ENCODE assay signal across 28 cellular contexts in the genomic region with DNA sequence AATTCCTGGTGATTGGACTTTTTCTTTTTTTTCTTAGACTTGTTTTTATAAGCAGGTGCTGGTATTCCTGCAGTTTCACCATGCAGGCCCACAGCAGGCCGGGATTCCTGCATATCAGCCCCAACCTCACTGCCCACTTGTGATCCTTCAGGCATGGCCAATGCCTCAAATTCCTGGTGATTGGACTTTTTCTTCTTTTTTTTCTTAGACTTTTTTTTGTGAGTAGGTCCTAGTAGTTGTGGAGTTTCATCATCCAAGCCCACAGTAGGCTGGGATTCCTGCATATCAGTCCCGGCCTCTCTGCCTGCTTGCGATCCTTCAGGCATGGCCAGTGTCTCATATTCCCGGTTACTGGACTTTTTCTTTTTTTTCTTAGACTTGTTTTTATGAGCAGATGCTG. TPM values are rescaled to one million over a fixed set of nuclear protein-coding genes. Genes with fewer than 3 reads are reported as not detected.
DNase-seq lines count a peak whose midpoint lies in the region; ATAC-seq and TF ChIP-seq lines count a peak whose summit lies in the region.
"Had no signal": no experiment of that assay in that cellular context is flagged by ENCODE, and none has a peak within 500 bp of the region (broad histone marks: within the 10 kb centered on the region; RNA-seq: fewer than 3 reads in every experiment).

No MANE protein-coding gene starts in this region.

- H3K9me2 ChIP-seq in GM23338 (ENCODE audit: insufficient read depth), result no peaks in the 10 kb centered on the region

- no peak for TF ChIP-seq POLR2A in spleen (IDR thresholded peaks at IDR 0.05)

- H3K27ac ChIP-seq in BLaER1 (peak overlapping the region; percentile 93), GM23338 (ENCODE audit: low read depth) (peak overlapping the region; percentile 45; the same call in 1 of the 2 replicates), coronary artery (no peak overlapping the region), spleen (no peak overlapping the region)
- H3K27ac ChIP-seq: breast epithelium, KMS-11, ovary, skin epidermis, stomach, uterus had no signal

- peaks cover 53% of the 10 kb centered on the region for H3K79me2 ChIP-seq in GM23338 (replicated peaks; ENCODE audit: insufficient read depth)

- H4K20me1 ChIP-seq in BLaER1 (peaks cover 39% of the 10 kb centered on the region), GM23338 (replicated peaks; ENCODE audit: insufficient read depth) (peaks cover 9% of the 10 kb centered on the region)

- H3K36me3 ChIP-seq in BLaER1 (peaks cover 66% of the 10 kb centered on the region), GM23338 (ENCODE audit: insufficient read depth) (peaks cover 35% of the 10 kb centered on the region), spleen (peaks cover 3 to 71% (median 55%) of the 10 kb centered on the region in 6 donors)
- H3K36me3 ChIP-seq: breast epithelium, ovary, uterus had no signal

- H3K4me1 Mint-ChIP-seq in GM23338 (peaks cover 9% of the 10 kb centered on the region), nephron progenitor cell (peaks cover 52% of the 10 kb centered on the region)
- H3K4me1 Mint-ChIP-seq in activated naive CD8-positive, alpha-beta T cell treated with anti-CD3 and anti-CD28 coated beads, Interleukin-2, amount 50 U/mL, for 24 hours, result peaks cover 45% of the 10 kb centered on the region

- DNase-seq in GM23338 (ENCODE audit: low spot score) (no peak), nephron progenitor cell (no peak), coronary artery (ENCODE audit: low spot score) (no peak), spleen (no peak), T1000 (lab: John Stamatoyannopoulos, UW) (no peak)
- DNase-seq in activated naive CD8-positive, alpha-beta T cell treated with anti-CD3 and anti-CD28 coated beads, Interleukin-2, amount 50 U/mL, for 24 hours, result no peak
- DNase-seq: ACHN; activated CD8-positive, alpha-beta memory T cell treated with anti-CD3 and anti-CD28 coated beads for 24 hours; activated naive CD4-positive, alpha-beta T cell treated with anti-CD3 and anti-CD28 coated beads, Interleukin-2, amount 50 U/mL, for 16 hours; activated T-cell treated with anti-CD3 and anti-CD28 coated beads, Interleukin-2, amount 50 U/mL, for 1 hour; BE2C; hypothalamus; NCI-H1417; NCI-H226; NCI-H69; ovary; retina; SHP77; stomach; uterus had no signal

- H3K27me3 Mint-ChIP-seq in GM23338 (ENCODE audit: insufficient read depth, low read depth, poor library complexity), result no peaks in the 10 kb centered on the region
- H3K27me3 Mint-ChIP-seq in activated naive CD8-positive, alpha-beta T cell treated with anti-CD3 and anti-CD28 coated beads, Interleukin-2, amount 50 U/mL, for 24 hours, result peaks cover 1% of the 10 kb centered on the region
- peaks cover 1% of the 10 kb centered on the region for H3K27me3 Mint-ChIP-seq in nephron progenitor cell (ENCODE audit: low read depth, poor library complexity)

- no peak overlapping the region for H2AFZ ChIP-seq in GM23338

- H3K9me3 Mint-ChIP-seq in GM23338 (no peaks in the 10 kb centered on the region), nephron progenitor cell (no peaks in the 10 kb centered on the region)
- H3K9me3 Mint-ChIP-seq in activated naive CD8-positive, alpha-beta T cell treated with anti-CD3 and anti-CD28 coated beads, Interleukin-2, amount 50 U/mL, for 24 hours, result no peaks in the 10 kb centered on the region
- H3K9me3 Mint-ChIP-seq: neural crest cell had no signal

- H3K9ac ChIP-seq in BLaER1, result no peak overlapping the region; the same call in 1 of the 2 replicates
- H3K9ac ChIP-seq: KMS-11 had no signal

- ATAC-seq in GM23338, result no peak
- ATAC-seq in activated naive CD8-positive, alpha-beta T cell treated with anti-CD3 and anti-CD28 coated beads, Interleukin-2, amount 50 U/mL, for 24 hours, result no peak
- ATAC-seq: left lobe of liver had no signal

- H3K27ac Mint-ChIP-seq in GM23338 (peak overlapping the region; percentile 72), nephron progenitor cell (peak overlapping the region; percentile 65)
- H3K27ac Mint-ChIP-seq in activated naive CD8-positive, alpha-beta T cell treated with anti-CD3 and anti-CD28 coated beads, Interleukin-2, amount 50 U/mL, for 24 hours, result peak overlapping the region; percentile 31

- no peaks in the 10 kb centered on the region; the same call in 1 of the 2 replicates for H3F3A ChIP-seq in GM23338 (replicated peaks; ENCODE audit: low read depth)

- no peaks in the 10 kb centered on the region for H3K9me3 ChIP-seq in BLaER1
- no peaks in the 10 kb centered on the region for H3K9me3 ChIP-seq in spleen
- H3K9me3 ChIP-seq: BE2C, breast epithelium, ovary, stomach, uterus had no signal

- H3K4me3 Mint-ChIP-seq in GM23338 (no peak overlapping the region), nephron progenitor cell (no peak overlapping the region)
- H3K4me3 Mint-ChIP-seq in activated naive CD8-positive, alpha-beta T cell treated with anti-CD3 and anti-CD28 coated beads, Interleukin-2, amount 50 U/mL, for 24 hours, result no peak overlapping the region
- H3K4me3 Mint-ChIP-seq: neural crest cell had no signal

- intact Hi-C loops in spleen (cut with DNase I; ENCODE audit: low total_unique reads), result loop anchor here (10.0 kb wide), 1 partner anchor 47 kb away; a partner anchor contains a TSS

- H3K4me2 ChIP-seq in BLaER1 (peak overlapping the region; percentile 96), GM23338 (no peak overlapping the region)
- H3K4me2 ChIP-seq: KMS-11 had no signal

- TF ChIP-seq CTCF in GM23338 (conservative IDR thresholded peaks at IDR 0.05; ENCODE audit: low read depth in 2 of 2) (no peak), nephron progenitor cell (IDR thresholded peaks at IDR 0.05) (no peak), coronary artery (IDR thresholded peaks at IDR 0.05) (no peak), spleen (IDR thresholded peaks at IDR 0.05 in 8 of 11, conservative IDR thresholded peaks at IDR 0.05 in 3 of 11) (no peak)

- peaks cover 59% of the 10 kb centered on the region for H3K36me3 Mint-ChIP-seq in GM23338 (ENCODE audit: low read depth)
- H3K36me3 Mint-ChIP-seq in activated naive CD8-positive, alpha-beta T cell treated with anti-CD3 and anti-CD28 coated beads, Interleukin-2, amount 50 U/mL, for 24 hours (ENCODE audit: low read depth), result peaks cover 72% of the 10 kb centered on the region
- peaks cover 68% of the 10 kb centered on the region for H3K36me3 Mint-ChIP-seq in nephron progenitor cell (ENCODE audit: low read depth)

- peaks cover 51% of the 10 kb centered on the region for H3K4me1 ChIP-seq in BLaER1
- H3K4me1 ChIP-seq in GM23338 (ENCODE audit: insufficient read depth), result peaks cover 9% of the 10 kb centered on the region
- H3K4me1 ChIP-seq in spleen, result peaks cover 24 to 42% (median 32%) of the 10 kb centered on the region in 6 donors
- H3K4me1 ChIP-seq: BE2C had no signal

- 95 to 99% (median 96%) methylated on average over 4 of the region's 4 CpGs for WGBS in spleen, 5 donors

- H3K4me3 ChIP-seq in BLaER1, result no peak overlapping the region
- no peak overlapping the region for H3K4me3 ChIP-seq in GM23338
- H3K4me3 ChIP-seq in coronary artery, result no peak overlapping the region
- H3K4me3 ChIP-seq in spleen, result no peak overlapping the region
- H3K4me3 ChIP-seq: breast epithelium, ovary, skin epidermis, stomach, uterus had no signal

- H3K27me3 ChIP-seq in BLaER1 (no peaks in the 10 kb centered on the region), GM23338 (ENCODE audit: insufficient read depth) (no peaks in the 10 kb centered on the region), spleen (replicated peaks in 1 of 7) (no peaks in the 10 kb centered on the region)
- H3K27me3 ChIP-seq: BE2C, breast epithelium, ovary, stomach, uterus had no signal

TF ChIP-seq in GM23338, 12 proteins besides CTCF, POLR2A, EP300 and RAD21 (continues in another document):
- TF ChIP-seq NANOG (IDR thresholded peaks at IDR 0.05; ENCODE audit: borderline replicate concordance), result no peak
- no peak for TF ChIP-seq CREB1 (CRISPR knock-in tag; IDR thresholded peaks at IDR 0.05; ENCODE audit: low read depth)
- TF ChIP-seq, protein P1, sequence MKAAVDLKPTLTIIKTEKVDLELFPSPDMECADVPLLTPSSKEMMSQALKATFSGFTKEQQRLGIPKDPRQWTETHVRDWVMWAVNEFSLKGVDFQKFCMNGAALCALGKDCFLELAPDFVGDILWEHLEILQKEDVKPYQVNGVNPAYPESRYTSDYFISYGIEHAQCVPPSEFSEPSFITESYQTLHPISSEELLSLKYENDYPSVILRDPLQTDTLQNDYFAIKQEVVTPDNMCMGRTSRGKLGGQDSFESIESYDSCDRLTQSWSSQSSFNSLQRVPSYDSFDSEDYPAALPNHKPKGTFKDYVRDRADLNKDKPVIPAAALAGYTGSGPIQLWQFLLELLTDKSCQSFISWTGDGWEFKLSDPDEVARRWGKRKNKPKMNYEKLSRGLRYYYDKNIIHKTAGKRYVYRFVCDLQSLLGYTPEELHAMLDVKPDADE (IDR thresholded peaks at IDR 0.05), result no peak

RNA-seq across cellular contexts. Expression of a gene that starts 4.8 kb away (rescaled TPM):
- total RNA-seq in GM23338 (2014; rRNA removed; shearing (Covaris generic)), result 14.9 and 15.5 TPM in 2 replicates
- polyA plus RNA-seq in GM23338 (2016; fragmentation: Nextera tagmentation; extraction: Ambion mirVana) (22.4 and 25.0 TPM in 2 replicates), spleen (10 to 100 TPM; 18.7 to 24.2 (median 19.0) TPM)
- total RNA-seq in spleen, result 10 to 100 TPM; 12.1 to 18.5 (median 14.6) TPM

RNA-seq across cellular contexts. Expression of a gene that starts 8.2 kb away (rescaled TPM):
- total RNA-seq in GM23338 (2014; rRNA removed; shearing (Covaris generic)), result 0.97 and 2.1 TPM in 2 replicates
- 0.94 and 1.3 TPM in 2 replicates for polyA plus RNA-seq in GM23338 (2016; fragmentation: Nextera tagmentation; extraction: Ambion mirVana)
- not detected for total RNA-seq in spleen
- under 1 TPM in 1 of 3 donors, not detected in 2; 0.06 TPM for polyA plus RNA-seq in spleen
- total RNA-seq: breast epithelium; H4; left lobe of liver; stomach; T-helper 2 cell treated with Interferon-gamma antibody and Interleukin-4, amounts not matched to agents 100 ng/mL and 5 ng/mL, for 36 hours had no signal
- polyA plus RNA-seq: stomach had no signal

RNA-seq across cellular contexts. Expression of a gene that starts 47.0 kb away (rescaled TPM):
- total RNA-seq in GM23338 (2014; rRNA removed; shearing (Covaris generic)), result 39.3 and 49.9 TPM in 2 replicates
- polyA plus RNA-seq in GM23338 (2016; fragmentation: Nextera tagmentation; extraction: Ambion mirVana) (14.8 and 17.5 TPM in 2 replicates), spleen (10 to 100 TPM; 27.0 to 45.3 (median 42.0) TPM)
- 100 to 1,000 TPM in 6 of 7 donors, 10 to 100 TPM in 1; 88.0 to 154 (median 113) TPM for total RNA-seq in spleen

Comparison
In these comparisons a context has a peak if more than half of its experiments do, and no peak if none do; other contexts are left out.
1. H3K27ac ChIP-seq: peak in BLaER1 (single experiment) and GM23338 (single experiment); none in coronary artery (0 of 2) and spleen (0 of 8).
2. Peak in every context shown above with its lines, with median percentiles within 50 percentile points of each other: H3K27ac Mint-ChIP-seq.